20 cellular contexts compared by ENCODE assay signal in genomic region chr10:19961076-19961811, GRCh38.
"Had no signal": no experiment of that assay in that cellular context is flagged by ENCODE, and none has a peak within 500 bp of the region (broad histone marks: within the 10 kb centered on the region; RNA-seq: fewer than 3 reads in every experiment).

No MANE protein-coding gene starts in this region.

- H3K27ac ChIP-seq: brain microvascular endothelial cell, gastrocnemius medialis, heart left ventricle, neural progenitor cell, SK-N-MC, transverse colon, vagina had no signal

- H3K27me3 ChIP-seq: brain microvascular endothelial cell, gastrocnemius medialis, heart left ventricle, neural progenitor cell, transverse colon, vagina had no signal

- H3K9me3 ChIP-seq: gastrocnemius medialis, heart left ventricle, transverse colon, vagina had no signal

- H3K36me3 ChIP-seq: brain microvascular endothelial cell, gastrocnemius medialis, heart left ventricle, neural progenitor cell, transverse colon, vagina had no signal

- DNase-seq: activated CD4-positive, alpha-beta T cell treated with anti-CD3 and anti-CD28 coated beads for 48 hours; activated CD4-positive, CD25-positive, alpha-beta regulatory T cell; activated CD8-positive, alpha-beta T cell treated with anti-CD3 and anti-CD28 coated beads, Interleukin-2, amount 10 ng/mL, durations not matched to agents 7 days and 5 days; activated naive CD4-positive, alpha-beta T cell treated with anti-CD3 and anti-CD28 coated beads, Interleukin-2, amount 10 ng/mL, durations not matched to agents 7 days and 5 days; activated naive CD8-positive, alpha-beta T cell treated with anti-CD3 and anti-CD28 coated beads, Interleukin-2, amount 50 U/mL, for 24 hours; activated T-cell treated with anti-CD3 and anti-CD28 coated beads, Interleukin-2, amount 50 U/mL, for 24 hours; aorta; brain microvascular endothelial cell; cortex of kidney; effector CD4-positive, alpha-beta T cell; gastrocnemius medialis; heart left ventricle; left colon; naive thymus-derived CD4-positive, alpha-beta T cell; stimulated activated naive CD4-positive, alpha-beta T cell treated with Interleukin-2 at 50 U/mL for 16 hours; transverse colon had no signal

- H3K4me2 ChIP-seq: neural progenitor cell had no signal

- H2AFZ ChIP-seq: neural progenitor cell had no signal

- H3K4me1 ChIP-seq: gastrocnemius medialis had no signal

- H3K4me3 ChIP-seq: gastrocnemius medialis, heart left ventricle, lung, neural progenitor cell, SK-N-MC, transverse colon, vagina had no signal
